ENCODE assay signal across 9 cellular contexts in genomic region chr2:118310878-118311442, GRCh38.
DNase-seq lines count a peak whose midpoint lies in the region; ATAC-seq, FAIRE-seq and TF ChIP-seq lines count a peak whose summit lies in the region.
"Had no signal": no experiment of that assay in that cellular context is flagged by ENCODE, and none has a peak within 500 bp of the region (broad histone marks: within the 10 kb centered on the region; RNA-seq: fewer than 3 reads in every experiment).

No MANE protein-coding gene starts in this region.

- H3K9me3 ChIP-seq in astrocyte (ENCODE audit: insufficient read depth, low read depth, low read length) (no peaks in the 10 kb centered on the region), thymus (ENCODE audit: control insufficient read depth) (no peaks in the 10 kb centered on the region)

- no peaks in the 10 kb centered on the region for H4K20me1 ChIP-seq in astrocyte (ENCODE audit: insufficient read depth, low read length)

- no peaks in the 10 kb centered on the region for H3K36me3 Mint-ChIP-seq in activated T-cell treated with anti-CD3 and anti-CD28 coated beads, Interleukin-2, amount 50 U/mL, for 24 hours (ENCODE audit: low read depth)
- no peaks in the 10 kb centered on the region for H3K36me3 Mint-ChIP-seq in astrocyte (ENCODE audit: low read depth, unreplicated experiment)

- H3K4me1 ChIP-seq in astrocyte (ENCODE audit: insufficient read depth, low read length) (no peaks in the 10 kb centered on the region), thymus (ENCODE audit: control insufficient read depth, insufficient read depth, low read length) (no peaks in the 10 kb centered on the region)

- H3K27me3 ChIP-seq in astrocyte (ENCODE audit: insufficient read depth, low read length) (no peaks in the 10 kb centered on the region), thymus (ENCODE audit: control insufficient read depth, insufficient read depth) (peaks cover 2% of the 10 kb centered on the region)

- peak overlapping the region; percentile 92 for H3K27ac Mint-ChIP-seq in activated T-cell treated with anti-CD3 and anti-CD28 coated beads, Interleukin-2, amount 50 U/mL, for 24 hours
- peak overlapping the region; percentile 62 for H3K27ac Mint-ChIP-seq in astrocyte (ENCODE audit: unreplicated experiment)

- H3K27ac ChIP-seq in astrocyte (ENCODE audit: low read depth, low read length) = no peak overlapping the region
- H3K27ac ChIP-seq in thymus (ENCODE audit: low read depth) = peak overlapping the region; percentile 81

- no peak for ATAC-seq in HG03175 (IDR thresholded peaks at IDR 0.05; ENCODE audit: unreplicated experiment)

- DNase-seq in activated T-cell treated with anti-CD3 and anti-CD28 coated beads, Interleukin-2, amount 50 U/mL, for 24 hours = no peak
- DNase-seq in activated T-cell treated with anti-CD3 and anti-CD28 coated beads for 4 hours (no peak), astrocyte (ENCODE audit: low read depth) (no peak), left kidney (ENCODE audit: low read depth, low spot score) (peak; percentile 67), HTR-8/SVneo (ENCODE audit: insufficient read length, low spot score) (no peak), T1000 (lab: John Stamatoyannopoulos, UW) (no peak)
- DNase-seq: NCI-H2107 had no signal

- WGBS in thymus = 37% methylated on average over 15 of the region's 15 CpGs

- H2AFZ ChIP-seq in astrocyte (ENCODE audit: low read depth, low read length) = peak overlapping the region; percentile 81

- H3K4me2 ChIP-seq in astrocyte (ENCODE audit: low read length) = peak overlapping the region; percentile 89

- H3K9ac ChIP-seq in astrocyte (ENCODE audit: low read length) = peak overlapping the region; percentile 84

- TF ChIP-seq CTCF in astrocyte (IDR thresholded peaks at IDR 0.05; ENCODE audit: insufficient read depth, low read depth, low read length) = no peak

- H3K4me3 Mint-ChIP-seq in activated T-cell treated with anti-CD3 and anti-CD28 coated beads, Interleukin-2, amount 50 U/mL, for 24 hours = peak overlapping the region; percentile 79
- peak overlapping the region; percentile 82 for H3K4me3 Mint-ChIP-seq in astrocyte (ENCODE audit: unreplicated experiment)

- FAIRE-seq in astrocyte (lab: Jason Lieb, UNC) (no peak), HTR-8/SVneo (lab: Jason Lieb, UNC) (no peak)

- H3K79me2 ChIP-seq in astrocyte (ENCODE audit: insufficient read depth, low read length) = no peaks in the 10 kb centered on the region

- H3K4me3 ChIP-seq in astrocyte (ENCODE audit: insufficient read depth, low read depth, low read length) = peak overlapping the region; percentile 69
- peak overlapping the region; percentile 83 for H3K4me3 ChIP-seq in thymus (ENCODE audit: low read length)

- no peaks in the 10 kb centered on the region for H3K9me3 Mint-ChIP-seq in activated T-cell treated with anti-CD3 and anti-CD28 coated beads, Interleukin-2, amount 50 U/mL, for 24 hours
- H3K9me3 Mint-ChIP-seq in astrocyte (ENCODE audit: unreplicated experiment) = no peaks in the 10 kb centered on the region

- H3K36me3 ChIP-seq in astrocyte (ENCODE audit: insufficient read depth, low read length) (no peaks in the 10 kb centered on the region), thymus (ENCODE audit: control insufficient read depth, insufficient read depth) (no peaks in the 10 kb centered on the region)

- peaks cover 10% of the 10 kb centered on the region for H3K4me1 Mint-ChIP-seq in activated T-cell treated with anti-CD3 and anti-CD28 coated beads, Interleukin-2, amount 50 U/mL, for 24 hours (ENCODE audit: low read depth)
- H3K4me1 Mint-ChIP-seq in astrocyte (ENCODE audit: low read depth, unreplicated experiment) = no peaks in the 10 kb centered on the region

- H3K27me3 Mint-ChIP-seq in activated T-cell treated with anti-CD3 and anti-CD28 coated beads, Interleukin-2, amount 50 U/mL, for 24 hours = peaks cover 3% of the 10 kb centered on the region
- H3K27me3 Mint-ChIP-seq in astrocyte (ENCODE audit: low read depth, unreplicated experiment) = peaks cover 51% of the 10 kb centered on the region
